ENCODE assay signal across 17 cellular contexts in the genomic region with DNA sequence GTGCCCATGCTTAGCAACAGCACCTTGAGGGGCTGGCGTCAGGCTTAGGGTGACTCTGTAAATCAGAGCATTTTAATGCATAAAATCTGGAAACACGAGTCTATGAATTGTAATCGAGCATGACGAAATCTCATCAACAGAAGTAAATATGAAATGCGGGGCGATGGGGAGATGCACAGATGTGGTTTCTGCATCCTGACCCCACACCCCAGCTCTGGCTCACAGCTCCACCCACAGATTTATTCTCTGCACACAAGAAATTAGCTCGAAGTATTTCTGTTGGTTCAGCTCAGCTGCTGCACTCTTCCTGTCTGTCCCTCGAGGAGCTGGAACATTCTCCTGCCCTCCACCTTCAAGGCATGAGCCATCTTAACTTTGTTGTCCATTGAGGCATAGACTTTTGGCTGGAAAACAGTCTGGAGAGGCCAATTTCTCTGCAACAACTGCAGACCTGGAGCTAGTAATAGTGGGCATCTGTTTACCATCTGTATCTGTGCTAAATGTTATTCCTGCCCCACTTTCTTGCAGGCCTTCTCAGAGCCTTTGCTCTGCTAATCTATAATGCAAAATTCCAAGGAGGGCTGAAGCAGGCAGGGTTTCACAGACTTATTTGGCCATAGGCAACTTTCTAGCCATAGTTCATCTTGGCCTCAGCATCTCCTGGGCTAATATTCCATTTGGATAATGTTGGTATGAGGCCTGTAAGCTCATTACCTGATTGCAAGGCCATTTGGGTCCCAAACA.
A peak's percentile ranks its signal among the peaks of the same experiment; 100 is the strongest.
DNase-seq lines count a peak whose midpoint lies in the region; ATAC-seq and TF ChIP-seq lines count a peak whose summit lies in the region.
"Had no signal": no experiment of that assay in that cellular context is flagged by ENCODE, and none has a peak within 500 bp of the region (broad histone marks: within the 10 kb centered on the region; RNA-seq: fewer than 3 reads in every experiment).

No MANE protein-coding gene starts in this region.

- peak overlapping the region; percentile 44 for H3K27ac Mint-ChIP-seq in central memory CD8-positive, alpha-beta T cell (ENCODE audit: low read depth)
- H3K27ac Mint-ChIP-seq: HFFc6 had no signal

- ATAC-seq in central memory CD8-positive, alpha-beta T cell (replicated peaks; ENCODE audit: extremely low read depth, poor library complexity, severe bottlenecking), result peak; percentile 79
- no peak for ATAC-seq in GM18867 (IDR thresholded peaks at IDR 0.05; ENCODE audit: unreplicated experiment)
- ATAC-seq: A549 had no signal

- H3K27me3 ChIP-seq in Karpas-422 (ENCODE audit: low read length) (no peaks in the 10 kb centered on the region), vagina (no peaks in the 10 kb centered on the region)
- H3K27me3 ChIP-seq: SJCRH30 had no signal

- peak overlapping the region; percentile 86 for H3K27ac ChIP-seq in Karpas-422 (ENCODE audit: low read length)
- H3K27ac ChIP-seq in vagina, result no peak overlapping the region
- H3K27ac ChIP-seq: A549, KMS-11, SJCRH30 had no signal

- H3K4me2 ChIP-seq in Karpas-422 (ENCODE audit: low read depth, low read length, poor library complexity, severe bottlenecking), result no peak overlapping the region
- H3K4me2 ChIP-seq: A549, KMS-11 had no signal

- peaks cover 2% of the 10 kb centered on the region for H3K36me3 Mint-ChIP-seq in central memory CD8-positive, alpha-beta T cell (ENCODE audit: insufficient read depth)

- H3K4me3 ChIP-seq in Karpas-422 (ENCODE audit: low read length), result no peak overlapping the region
- no peak overlapping the region for H3K4me3 ChIP-seq in vagina
- H3K4me3 ChIP-seq: A549, SJCRH30 had no signal

- no peaks in the 10 kb centered on the region for H3K79me2 ChIP-seq in Karpas-422 (ENCODE audit: low read length)

- no peaks in the 10 kb centered on the region for H4K20me1 ChIP-seq in Karpas-422 (ENCODE audit: insufficient read depth, low read depth, low read length)

- DNase-seq in activated gamma-delta T cell treated with Interleukin-2 at 50 U/mL for 16 hours, result peak; percentile 36
- no peak for DNase-seq in activated gamma-delta T cell (lab: John Stamatoyannopoulos, UW)
- peak; percentile 69 for DNase-seq in Karpas-422
- DNase-seq in central memory CD8-positive, alpha-beta T cell (ENCODE audit: low spot score in 2 of 2), result peak in 1 of 2 donors; percentile 31
- no peak for DNase-seq in SHP77 (lab: John Stamatoyannopoulos, UW)
- DNase-seq in vagina (ENCODE audit: extremely low spot score in 2 of 2), result no peak
- DNase-seq: C1 segment of cervical spinal cord, Caco-2, HFFc6, NCI-H1417 treated with DMSO at 0.1 percent for 48 hours, NCI-H187 treated with DMSO at 0.1 percent for 48 hours, NCI-H2227 treated with DMSO at 0.1 percent for 48 hours, NCI-H510A treated with DMSO at 0.1 percent for 48 hours, SJCRH30 had no signal

- H3K9ac ChIP-seq in Karpas-422 (ENCODE audit: low read length), result peak overlapping the region; percentile 40; the same call in 1 of the 2 replicates
- H3K9ac ChIP-seq: KMS-11 had no signal

- no peaks in the 10 kb centered on the region for H3K27me3 Mint-ChIP-seq in central memory CD8-positive, alpha-beta T cell

- H3K4me1 ChIP-seq in Karpas-422 (ENCODE audit: low read length), result peaks cover 42% of the 10 kb centered on the region
- H3K4me1 ChIP-seq in vagina, result no peaks in the 10 kb centered on the region
- H3K4me1 ChIP-seq: A549, Caco-2, SJCRH30 had no signal

- H3K9me2 ChIP-seq in Karpas-422 (replicated peaks; ENCODE audit: insufficient read depth, low read length), result no peaks in the 10 kb centered on the region

- H3K9me3 ChIP-seq in Karpas-422 (ENCODE audit: low read length) (no peaks in the 10 kb centered on the region), vagina (no peaks in the 10 kb centered on the region)
- H3K9me3 ChIP-seq: A549, Caco-2, SJCRH30 had no signal

- H3K4me3 Mint-ChIP-seq in central memory CD8-positive, alpha-beta T cell, result peak overlapping the region; percentile 37
- H3K4me3 Mint-ChIP-seq: HFFc6 had no signal

- no peak for TF ChIP-seq CTCF in vagina (IDR thresholded peaks at IDR 0.05)

- no peak overlapping the region for H2AFZ ChIP-seq in Karpas-422 (ENCODE audit: low read length)

- H3K4me1 Mint-ChIP-seq in central memory CD8-positive, alpha-beta T cell, result peaks cover 32% of the 10 kb centered on the region

- H3K9me3 Mint-ChIP-seq in central memory CD8-positive, alpha-beta T cell, result no peaks in the 10 kb centered on the region
- H3K9me3 Mint-ChIP-seq: HFFc6 had no signal

- intact Hi-C loops in vagina (cut with DNase I), result no loop called here

- H3K36me3 ChIP-seq in Karpas-422 (ENCODE audit: insufficient read depth, low read length) (no peaks in the 10 kb centered on the region), vagina (no peaks in the 10 kb centered on the region)
- H3K36me3 ChIP-seq: SJCRH30 had no signal

- no peak for TF ChIP-seq POLR2A in vagina (IDR thresholded peaks at IDR 0.05)

Comparison
In these comparisons a context has a peak if more than half of its experiments do, and no peak if none do; other contexts are left out.
1. DNase-seq: peak in activated gamma-delta T cell treated with Interleukin-2 at 50 U/mL for 16 hours (single experiment) and Karpas-422 (single experiment); none in activated gamma-delta T cell (single experiment), SHP77 (0 of 2) and vagina (0 of 2).